Comparison of ENCODE assay signal across 1 cellular context in the genomic region with DNA sequence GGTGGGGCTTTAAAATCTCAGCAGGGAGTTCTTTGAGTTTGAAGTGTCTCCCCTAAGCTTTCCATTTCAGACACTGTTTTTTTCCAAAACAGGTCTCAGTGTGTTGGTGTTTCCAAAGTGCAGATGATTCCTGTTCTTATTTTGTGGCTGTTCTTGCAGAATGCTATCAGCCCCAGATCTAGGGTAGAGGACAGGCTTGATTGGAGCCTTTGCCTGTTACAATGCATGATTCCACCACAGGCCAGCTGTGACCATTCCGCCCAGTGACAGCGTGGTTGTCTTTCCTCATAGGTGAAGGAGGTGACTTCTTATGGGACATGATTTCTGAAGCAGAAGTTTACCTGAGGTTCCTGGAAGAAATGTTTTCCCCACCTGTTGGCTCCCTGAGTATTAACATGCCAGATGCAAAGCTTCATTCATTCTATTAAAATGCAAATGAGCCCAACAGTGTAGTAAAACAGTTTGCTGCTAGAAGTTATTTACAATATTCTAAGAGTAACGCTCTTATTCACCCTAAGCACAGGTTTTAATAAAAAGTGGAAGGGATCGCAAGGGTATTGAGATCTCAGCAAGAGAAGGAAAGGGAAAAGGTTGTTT.
TF ChIP-seq lines count a peak whose summit lies in the region.

No MANE protein-coding gene starts in this region.

TF ChIP-seq in K562, 482 proteins besides CTCF, POLR2A, EP300 and RAD21 (continued from another document):
- TF ChIP-seq ZNF518B (CRISPR knock-in tag; IDR thresholded peaks at IDR 0.05) (no peak), LEF1 (IDR thresholded peaks at IDR 0.05) (no peak), REST (CRISPR knock-in tag; IDR thresholded peaks at IDR 0.05; ENCODE audit: low read depth) (no peak), HSF4 (CRISPR knock-in tag; IDR thresholded peaks at IDR 0.05; ENCODE audit: borderline replicate concordance) (no peak), MTA3 (IDR thresholded peaks at IDR 0.05; ENCODE audit: borderline replicate concordance) (no peak), ZKSCAN1 (IDR thresholded peaks at IDR 0.05; ENCODE audit: low read depth, low read length) (no peak), MTA1 (IDR thresholded peaks at IDR 0.05; ENCODE audit: borderline replicate concordance) (no peak), BCOR (IDR thresholded peaks at IDR 0.05) (no peak), TBL1XR1 (IDR thresholded peaks at IDR 0.05; ENCODE audit: low read length in 2 of 2) (no peak)
- TF ChIP-seq, protein P1, sequence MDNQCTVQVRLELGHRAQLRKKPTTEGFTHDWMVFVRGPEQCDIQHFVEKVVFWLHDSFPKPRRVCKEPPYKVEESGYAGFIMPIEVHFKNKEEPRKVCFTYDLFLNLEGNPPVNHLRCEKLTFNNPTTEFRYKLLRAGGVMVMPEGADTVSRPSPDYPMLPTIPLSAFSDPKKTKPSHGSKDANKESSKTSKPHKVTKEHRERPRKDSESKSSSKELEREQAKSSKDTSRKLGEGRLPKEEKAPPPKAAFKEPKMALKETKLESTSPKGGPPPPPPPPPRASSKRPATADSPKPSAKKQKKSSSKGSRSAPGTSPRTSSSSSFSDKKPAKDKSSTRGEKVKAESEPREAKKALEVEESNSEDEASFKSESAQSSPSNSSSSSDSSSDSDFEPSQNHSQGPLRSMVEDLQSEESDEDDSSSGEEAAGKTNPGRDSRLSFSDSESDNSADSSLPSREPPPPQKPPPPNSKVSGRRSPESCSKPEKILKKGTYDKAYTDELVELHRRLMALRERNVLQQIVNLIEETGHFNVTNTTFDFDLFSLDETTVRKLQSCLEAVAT (IDR thresholded peaks at IDR 0.05), result no peak
- TF ChIP-seq, protein P2, sequence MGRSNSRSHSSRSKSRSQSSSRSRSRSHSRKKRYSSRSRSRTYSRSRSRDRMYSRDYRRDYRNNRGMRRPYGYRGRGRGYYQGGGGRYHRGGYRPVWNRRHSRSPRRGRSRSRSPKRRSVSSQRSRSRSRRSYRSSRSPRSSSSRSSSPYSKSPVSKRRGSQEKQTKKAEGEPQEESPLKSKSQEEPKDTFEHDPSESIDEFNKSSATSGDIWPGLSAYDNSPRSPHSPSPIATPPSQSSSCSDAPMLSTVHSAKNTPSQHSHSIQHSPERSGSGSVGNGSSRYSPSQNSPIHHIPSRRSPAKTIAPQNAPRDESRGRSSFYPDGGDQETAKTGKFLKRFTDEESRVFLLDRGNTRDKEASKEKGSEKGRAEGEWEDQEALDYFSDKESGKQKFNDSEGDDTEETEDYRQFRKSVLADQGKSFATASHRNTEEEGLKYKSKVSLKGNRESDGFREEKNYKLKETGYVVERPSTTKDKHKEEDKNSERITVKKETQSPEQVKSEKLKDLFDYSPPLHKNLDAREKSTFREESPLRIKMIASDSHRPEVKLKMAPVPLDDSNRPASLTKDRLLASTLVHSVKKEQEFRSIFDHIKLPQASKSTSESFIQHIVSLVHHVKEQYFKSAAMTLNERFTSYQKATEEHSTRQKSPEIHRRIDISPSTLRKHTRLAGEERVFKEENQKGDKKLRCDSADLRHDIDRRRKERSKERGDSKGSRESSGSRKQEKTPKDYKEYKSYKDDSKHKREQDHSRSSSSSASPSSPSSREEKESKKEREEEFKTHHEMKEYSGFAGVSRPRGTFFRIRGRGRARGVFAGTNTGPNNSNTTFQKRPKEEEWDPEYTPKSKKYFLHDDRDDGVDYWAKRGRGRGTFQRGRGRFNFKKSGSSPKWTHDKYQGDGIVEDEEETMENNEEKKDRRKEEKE (IDR thresholded peaks at IDR 0.05; ENCODE audit: borderline replicate concordance in 1 of 2, control insufficient read depth in 1 of 2, low read depth in 2 of 2, low read length in 1 of 2), result no peak
